8 cellular contexts compared by ENCODE assay signal in the genomic region with DNA sequence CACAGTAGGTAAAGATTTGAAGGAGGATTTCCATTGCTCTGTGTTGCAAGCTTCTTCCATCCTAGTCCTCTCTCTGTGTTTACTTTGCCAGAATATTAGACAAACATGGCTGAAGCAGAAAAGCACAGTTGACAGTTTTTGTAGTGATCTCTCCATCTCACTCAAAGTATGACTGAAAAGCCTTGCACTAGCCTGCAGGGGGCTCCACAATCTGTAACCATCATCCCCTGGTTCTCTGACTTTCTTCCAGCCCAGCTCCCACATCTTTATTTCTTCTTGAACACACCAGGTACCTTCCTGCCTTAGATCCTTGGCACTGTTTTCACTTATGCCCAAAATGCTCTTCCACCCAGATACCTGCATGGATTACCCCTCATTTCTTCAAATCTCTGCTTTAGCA. TPM values are rescaled to one million over a fixed set of nuclear protein-coding genes. Genes with fewer than 3 reads are reported as not detected.
DNase-seq lines count a peak whose midpoint lies in the region; ATAC-seq and TF ChIP-seq lines count a peak whose summit lies in the region.

No MANE protein-coding gene starts in this region.

- H3K27me3 ChIP-seq in CD4-positive, alpha-beta T cell (ENCODE audit: control insufficient read depth, insufficient read depth, low read length): no peaks in the 10 kb centered on the region

- intact Hi-C loops in CD4-positive, alpha-beta T cell (cut with DNase I, micrococcal nuclease): no loop called here

- TF ChIP-seq CTCF in GM13977 (IDR thresholded peaks at IDR 0.05; ENCODE audit: extremely low read depth, insufficient read depth, missing control alignments) (peak; percentile 44), astrocyte of the spinal cord (IDR thresholded peaks at IDR 0.05; ENCODE audit: low read depth, low read length) (peak; percentile 53), neural crest cell (conservative IDR thresholded peaks at IDR 0.05) (peak; percentile 55)
- no peak for TF ChIP-seq CTCF in CD4-positive, alpha-beta T cell (IDR thresholded peaks at IDR 0.05)

- peaks cover 9% of the 10 kb centered on the region for H3K9me3 Mint-ChIP-seq in neural crest cell
- peaks cover 3% of the 10 kb centered on the region for H3K9me3 Mint-ChIP-seq in CD4-positive, alpha-beta T cell
- no peaks in the 10 kb centered on the region for H3K9me3 Mint-ChIP-seq in activated CD4-positive, alpha-beta T cell treated with anti-CD3 and anti-CD28 coated beads, Interleukin-2, amount 10 ng/mL, durations not matched to agents 7 days and 5 days

- H3K27ac ChIP-seq in CD4-positive, alpha-beta T cell (ENCODE audit: low read depth, low read length): no peak overlapping the region

- ATAC-seq in HG02678 (IDR thresholded peaks at IDR 0.05; ENCODE audit: unreplicated experiment): peak; percentile 65
- no peak for ATAC-seq in CD4-positive, alpha-beta T cell (ENCODE audit: poor library complexity)

- DNase-seq in GM13977 (ENCODE audit: low spot score) (peak; percentile 44), astrocyte of the spinal cord (ENCODE audit: low read depth, low spot score) (no peak), neural crest cell (ENCODE audit: low read depth, low spot score) (peak; percentile 2), NCI-H187 (lab: John Stamatoyannopoulos, UW) (no peak)
- no peak for DNase-seq in CD4-positive, alpha-beta T cell
- no peak for DNase-seq in activated CD4-positive, alpha-beta T cell treated with anti-CD3 and anti-CD28 coated beads, Interleukin-2, amount 10 ng/mL, durations not matched to agents 7 days and 5 days
- DNase-seq in stimulated activated CD8-positive, alpha-beta memory T cell treated with anti-CD3 and anti-CD28 coated beads, Interleukin-4, amount 100 ng/mL, for 48 hours: no peak

- no peaks in the 10 kb centered on the region for H3K9me3 ChIP-seq in CD4-positive, alpha-beta T cell (ENCODE audit: control insufficient read depth, low read length)

- H3K27me3 Mint-ChIP-seq in neural crest cell (ENCODE audit: low read depth): no peaks in the 10 kb centered on the region
- H3K27me3 Mint-ChIP-seq in CD4-positive, alpha-beta T cell: no peaks in the 10 kb centered on the region
- H3K27me3 Mint-ChIP-seq in activated CD4-positive, alpha-beta T cell treated with anti-CD3 and anti-CD28 coated beads, Interleukin-2, amount 10 ng/mL, durations not matched to agents 7 days and 5 days: peaks cover 2% of the 10 kb centered on the region

- H3K36me3 Mint-ChIP-seq in neural crest cell (ENCODE audit: low read depth): no peaks in the 10 kb centered on the region
- no peaks in the 10 kb centered on the region for H3K36me3 Mint-ChIP-seq in CD4-positive, alpha-beta T cell (ENCODE audit: low read depth)
- H3K36me3 Mint-ChIP-seq in activated CD4-positive, alpha-beta T cell treated with anti-CD3 and anti-CD28 coated beads, Interleukin-2, amount 10 ng/mL, durations not matched to agents 7 days and 5 days (ENCODE audit: low read depth): no peaks in the 10 kb centered on the region

- POLR2A ChIA-PET in CD4-positive, alpha-beta T cell (lab: Charles Lee): no interaction called here
- POLR2A ChIA-PET in activated CD4-positive, alpha-beta T cell treated with anti-CD3 and anti-CD28 coated beads, Interleukin-2, amount 10 ng/mL, durations not matched to agents 7 days and 5 days (lab: Charles Lee): no interaction called here

- no peaks in the 10 kb centered on the region for H3K4me1 Mint-ChIP-seq in neural crest cell
- no peaks in the 10 kb centered on the region for H3K4me1 Mint-ChIP-seq in CD4-positive, alpha-beta T cell (ENCODE audit: low read depth)
- no peaks in the 10 kb centered on the region for H3K4me1 Mint-ChIP-seq in activated CD4-positive, alpha-beta T cell treated with anti-CD3 and anti-CD28 coated beads, Interleukin-2, amount 10 ng/mL, durations not matched to agents 7 days and 5 days

- CTCF ChIA-PET in CD4-positive, alpha-beta T cell (lab: Charles Lee): no interaction called here
- CTCF ChIA-PET in activated CD4-positive, alpha-beta T cell treated with anti-CD3 and anti-CD28 coated beads, Interleukin-2, amount 10 ng/mL, durations not matched to agents 7 days and 5 days (lab: Charles Lee): no interaction called here

- H3K4me3 ChIP-seq in astrocyte of the spinal cord (ENCODE audit: low read depth, low read length): no peak overlapping the region

- no peak overlapping the region for H3K4me3 Mint-ChIP-seq in neural crest cell
- H3K4me3 Mint-ChIP-seq in CD4-positive, alpha-beta T cell: no peak overlapping the region
- no peak overlapping the region for H3K4me3 Mint-ChIP-seq in activated CD4-positive, alpha-beta T cell treated with anti-CD3 and anti-CD28 coated beads, Interleukin-2, amount 10 ng/mL, durations not matched to agents 7 days and 5 days

- in situ Hi-C loops in GM13977 (cut with MboI; ENCODE audit: low pct_unique_long_range_greater_than_20kb, low sequenced_read_pairs, unreplicated experiment) (loop anchor here (25.0 kb wide), 1 partner anchor 450 kb away; no protein-coding TSS in a partner anchor), astrocyte of the spinal cord (cut with HindIII; ENCODE audit: low sequenced_read_pairs) (no loop called here)

- no peak overlapping the region for H3K27ac Mint-ChIP-seq in neural crest cell (ENCODE audit: unreplicated experiment)
- no peak overlapping the region for H3K27ac Mint-ChIP-seq in CD4-positive, alpha-beta T cell
- no peak overlapping the region for H3K27ac Mint-ChIP-seq in activated CD4-positive, alpha-beta T cell treated with anti-CD3 and anti-CD28 coated beads, Interleukin-2, amount 10 ng/mL, durations not matched to agents 7 days and 5 days

RNA-seq across cellular contexts. Expression of a gene that starts 34.1 kb away (rescaled TPM):
- total RNA-seq in neural crest cell: 1.3 and 1.8 TPM in 2 replicates
- not detected for total RNA-seq in CD4-positive, alpha-beta T cell
- total RNA-seq in activated CD4-positive, alpha-beta T cell treated with anti-CD3 and anti-CD28 coated beads, Interleukin-2, amount 10 ng/mL, durations not matched to agents 7 days and 5 days: not detected

Comparison
In these comparisons a context has a peak if more than half of its experiments do, and no peak if none do; other contexts are left out.
1. DNase-seq: peak in GM13977 (single experiment) and neural crest cell (single experiment); none in astrocyte of the spinal cord (single experiment), CD4-positive, alpha-beta T cell (0 of 10), NCI-H187 (0 of 2), activated CD4-positive, alpha-beta T cell treated with anti-CD3 and anti-CD28 coated beads, Interleukin-2, amount 10 ng/mL, durations not matched to agents 7 days and 5 days (single experiment) and stimulated activated CD8-positive, alpha-beta memory T cell treated with anti-CD3 and anti-CD28 coated beads, Interleukin-4, amount 100 ng/mL, for 48 hours (single experiment).